ENCODE assay signal across 10 cellular contexts in genomic region chr11:21514298-21514697, GRCh38.
DNase-seq lines count a peak whose midpoint lies in the region; ATAC-seq, FAIRE-seq and TF ChIP-seq lines count a peak whose summit lies in the region.
"Had no signal": no experiment of that assay in that cellular context is flagged by ENCODE, and none has a peak within 500 bp of the region (broad histone marks: within the 10 kb centered on the region; RNA-seq: fewer than 3 reads in every experiment).

No MANE protein-coding gene starts in this region.

- H3K27ac Mint-ChIP-seq in immature natural killer cell = no peak overlapping the region

- no TSS peak for BruUV-seq in Panc1 (replicated peaks; lab: Mats Ljungman, UMichigan)

- no peak overlapping the region for H3K9ac ChIP-seq in KMS-11

- POLR2A ChIA-PET in Panc1 (lab: Charles Lee) = no interaction called here

- FAIRE-seq in GM12892 (lab: Jason Lieb, UNC) = no peak

- H4K20me1 ChIP-seq in KMS-11 (ENCODE audit: insufficient read depth) = no peaks in the 10 kb centered on the region

- H3K4me3 ChIP-seq in KMS-11 (IDR thresholded peaks at IDR 0.05; ENCODE audit: insufficient read depth, low read depth, low read length) (no peak overlapping the region), Panc1 (ENCODE audit: low read depth in 2 of 2, low read length in 2 of 2) (no peak overlapping the region)

- H3K36me3 ChIP-seq in KMS-11 (ENCODE audit: insufficient read depth) = no peaks in the 10 kb centered on the region
- H3K36me3 ChIP-seq in Panc1 (ENCODE audit: control insufficient read depth, insufficient read depth, low read length) = no peaks in the 10 kb centered on the region

- no peak overlapping the region for H3K4me3 Mint-ChIP-seq in immature natural killer cell

- H3K27me3 Mint-ChIP-seq in immature natural killer cell (ENCODE audit: low read depth in 3 of 3) = peaks cover 0 to 3% (median 2%) of the 10 kb centered on the region in 3 donors

- DNase-seq in DMS53 (lab: John Stamatoyannopoulos, UW) (peak; percentile 77), Panc1 (ENCODE audit: low read depth, low spot score) (no peak), left kidney (ENCODE audit: low read depth, low spot score) (peak; percentile 27), GM12892 (ENCODE audit: insufficient read length) (no peak), immature natural killer cell (no peak)
- no peak for DNase-seq in stimulated activated naive CD4-positive, alpha-beta T cell treated with Interleukin-2 at 50 U/mL for 16 hours (lab: John Stamatoyannopoulos, UW)
- DNase-seq: activated CD8-positive, alpha-beta memory T cell treated with anti-CD3 and anti-CD28 coated beads for 24 hours; DMS79 had no signal

- no peaks in the 10 kb centered on the region for H3K36me3 Mint-ChIP-seq in immature natural killer cell

- H3K4me1 ChIP-seq in KMS-11 (ENCODE audit: low read depth, poor library complexity, severe bottlenecking) (no peaks in the 10 kb centered on the region), Panc1 (ENCODE audit: control insufficient read depth, insufficient read depth, low read length) (no peaks in the 10 kb centered on the region)

- no peaks in the 10 kb centered on the region for H3K27me3 ChIP-seq in KMS-11 (ENCODE audit: insufficient read depth, low read depth)
- H3K27me3 ChIP-seq in Panc1 (ENCODE audit: control insufficient read depth, insufficient read depth, low read length) = no peaks in the 10 kb centered on the region

- H3K9me3 Mint-ChIP-seq in immature natural killer cell = peaks cover 0 to 16% (median 7%) of the 10 kb centered on the region in 6 donors

- CTCF ChIA-PET in Panc1 (lab: Charles Lee) = no interaction called here

- no peaks in the 10 kb centered on the region for H3K79me2 ChIP-seq in KMS-11 (ENCODE audit: insufficient read depth, low read depth)

- H3K4me2 ChIP-seq in KMS-11 = no peak overlapping the region

- H3K4me1 Mint-ChIP-seq in immature natural killer cell = no peaks in the 10 kb centered on the region

- TF ChIP-seq POLR2A in GM12892 (IDR thresholded peaks at IDR 0.05; ENCODE audit: low read depth, low read length) = no peak

- ATAC-seq in Panc1 = no peak
- ATAC-seq in GM19351 (IDR thresholded peaks at IDR 0.05; ENCODE audit: unreplicated experiment) = no peak

- no peak overlapping the region for H3K27ac ChIP-seq in KMS-11
- H3K27ac ChIP-seq in Panc1 (ENCODE audit: low read length) = no peak overlapping the region

- intact Hi-C loops in Panc1 (cut with micrococcal nuclease; ENCODE audit: unreplicated experiment) = no loop called here

- no peaks in the 10 kb centered on the region for H3K9me3 ChIP-seq in Panc1 (ENCODE audit: control insufficient read depth, insufficient read depth, low read depth, low read length)

- in situ Hi-C loops in Panc1 (cut with HindIII; ENCODE audit: low pct_unique_long_range_greater_than_20kb, low sequenced_read_pairs) = no loop called here

- peak; percentile 19; the same call in 1 of the 2 replicates for TF ChIP-seq CTCF in KMS-11 (conservative IDR thresholded peaks at IDR 0.05; ENCODE audit: low read depth, low read length)
- TF ChIP-seq CTCF in Panc1 (IDR thresholded peaks at IDR 0.05) = peak; percentile 67

- no peak overlapping the region for H2AFZ ChIP-seq in KMS-11 (ENCODE audit: low read depth)

Comparison
In these comparisons a context has a peak if more than half of its experiments do, and no peak if none do; other contexts are left out.
1. DNase-seq: peak in DMS53 (single experiment) and left kidney (single experiment); none in Panc1 (single experiment), GM12892 (single experiment), stimulated activated naive CD4-positive, alpha-beta T cell treated with Interleukin-2 at 50 U/mL for 16 hours (single experiment) and immature natural killer cell (0 of 3).